In genomic region chr2:70795164-70795995, GRCh38 we compare ENCODE assay signal across 32 cellular contexts. TPM values are rescaled to one million over a fixed set of nuclear protein-coding genes. Genes with fewer than 3 reads are reported as not detected.
"Had no signal": no experiment of that assay in that cellular context is flagged by ENCODE, and none has a peak within 500 bp of the region (broad histone marks: within the 10 kb centered on the region; RNA-seq: fewer than 3 reads in every experiment).

No MANE protein-coding gene starts in this region.

- H3K4me3 Mint-ChIP-seq: naive thymus-derived CD4-positive, alpha-beta T cell; natural killer cell treated with Interleukin-12 subunit alpha and Interleukin-12 subunit beta and Interleukin-15 and Interleukin-18, amount 100 ng/mL, for 72 hours had no signal

- DNase-seq: islet precursor cell; left ventricle myocardium inferior; midbrain; mucosa of descending colon; naive thymus-derived CD4-positive, alpha-beta T cell; ovary; right lobe of liver; stimulated activated CD4-positive, alpha-beta T cell treated with anti-CD3 and anti-CD28 coated beads, Interleukin-1b, Interleukin-23, amount 100 ng/mL, for 48 hours; stimulated activated CD4-positive, alpha-beta T cell treated with anti-CD3 and anti-CD28 coated beads, Interleukin-2, amount 100 ng/mL, for 48 hours; stimulated activated CD4-positive, alpha-beta T cell treated with anti-CD3 and anti-CD28 coated beads, Interleukin-4, amount 100 ng/mL, for 4 hours; stimulated activated CD8-positive, alpha-beta memory T cell treated with anti-CD3 and anti-CD28 coated beads, Interleukin-4, amount 100 ng/mL, for 48 hours; stimulated activated naive CD4-positive, alpha-beta T cell; stomach; testis; thyroid gland; transverse colon; upper lobe of left lung had no signal

- H3K27ac Mint-ChIP-seq: naive thymus-derived CD4-positive, alpha-beta T cell; progenitor cell of endocrine pancreas had no signal

- ATAC-seq: mucosa of descending colon; naive thymus-derived CD4-positive, alpha-beta T cell; natural killer cell treated with Interleukin-12 subunit alpha and Interleukin-12 subunit beta and Interleukin-15 and Interleukin-18, amount 100 ng/mL, for 72 hours; right lobe of liver had no signal

RNA-seq across cellular contexts. Expression of gene FIGLA, which starts 4.9 kb away (rescaled TPM):
- total RNA-seq: hepatocyte; kidney epithelial cell; left ventricle myocardium inferior; lower leg skin; mesenteric fat pad; mucosa of descending colon; myocyte; naive thymus-derived CD4-positive, alpha-beta T cell; omental fat pad; progenitor cell of endocrine pancreas; pulmonary artery endothelial cell; renal cortical epithelial cell; right atrium auricular region; right lobe of liver; skeletal muscle tissue; smooth muscle cell; stomach; thyroid gland; transverse colon; upper lobe of left lung; urinary bladder; vagina had no signal

RNA-seq across cellular contexts. Expression of gene CLEC4F, which starts 25.0 kb away (rescaled TPM):
- total RNA-seq: hepatocyte, kidney epithelial cell, left ventricle myocardium inferior, myocyte, progenitor cell of endocrine pancreas, pulmonary artery endothelial cell, renal cortical epithelial cell, right lobe of liver, skeletal muscle tissue, smooth muscle cell, urinary bladder had no signal

RNA-seq across cellular contexts. Expression of gene ADD2, which starts 27.4 kb away (rescaled TPM):
- total RNA-seq: myocyte had no signal

RNA-seq across cellular contexts. Expression of gene CD207, which starts 40.2 kb away (rescaled TPM):
- total RNA-seq: hepatocyte, kidney epithelial cell, left ventricle myocardium inferior, myocyte, progenitor cell of endocrine pancreas, pulmonary artery endothelial cell, renal cortical epithelial cell, right atrium auricular region, smooth muscle cell, stomach, thyroid gland, urinary bladder had no signal
